In genomic region chr11:44036811-44037657, GRCh38 we compare ENCODE assay signal across 8 cellular contexts. TPM values are rescaled to one million over a fixed set of nuclear protein-coding genes. Genes with fewer than 3 reads are reported as not detected.
DNase-seq lines count a peak whose midpoint lies in the region; TF ChIP-seq lines count a peak whose summit lies in the region.

No MANE protein-coding gene starts in this region.

- no peaks in the 10 kb centered on the region for H3K9me2 ChIP-seq in SK-N-SH

- peak in 1 of 2 experiments; percentile 52; a peak in 1 of 4 replicates for TF ChIP-seq EP300 in SK-N-SH (IDR thresholded peaks at IDR 0.05; ENCODE audit: borderline replicate concordance in 1 of 2, low read depth in 1 of 2, low read length in 1 of 2)

- H3K27me3 ChIP-seq in SK-N-SH (ENCODE audit: insufficient read depth): no peaks in the 10 kb centered on the region; the same call in 1 of the 2 replicates

- H3K4me3 ChIP-seq in HEK293 (ENCODE audit: low read depth, low read length): no peak overlapping the region
- peak overlapping the region in 1 of 2 experiments; percentile 35; a peak in 1 of 4 replicates for H3K4me3 ChIP-seq in SK-N-SH (ENCODE audit: low read depth in 2 of 2, low read length in 1 of 2)

- CTCF ChIA-PET in HEK293 (lab: Yijun Ruan, JAX): interaction anchor here (0.6 to 8.0 kb wide), 12 partner anchors 8 to 322 kb away, joined by 3 to 62 read pairs (median 4); no protein-coding TSS in a partner anchor
- CTCF ChIA-PET in SK-N-SH (lab: Yijun Ruan, JAX): interaction anchor here (0.6 to 10.2 kb wide), 38 partner anchors 12 to 286 kb away, joined by 3 to 151 read pairs (median 4); partner anchors contain the start of genes ACCS, C11orf96 and EXT2

- H3K79me2 ChIP-seq in SK-N-SH (ENCODE audit: insufficient read depth): no peaks in the 10 kb centered on the region

- no peaks in the 10 kb centered on the region for H4K20me1 ChIP-seq in SK-N-SH (ENCODE audit: insufficient read depth)

- WGBS in SK-N-SH (ENCODE audit: low lambda C conversion rate): 20% methylated on average over 11 of the region's 12 CpGs

- H3K27ac ChIP-seq in HEK293 (ENCODE audit: extremely low read depth, low read depth, low read length) (no peak overlapping the region), SK-N-SH (ENCODE audit: low read depth in 2 of 2, low read length in 1 of 2) (peak overlapping the region in 1 of 2 experiments; percentile 55; a peak in 2 of 4 replicates)

- H3K4me2 ChIP-seq in SK-N-SH: no peak overlapping the region

- peak; percentile 99 for TF ChIP-seq RAD21 in SK-N-SH (IDR thresholded peaks at IDR 0.05; ENCODE audit: low read length)

- POLR2A ChIA-PET in HEK293 (lab: Yijun Ruan, JAX): interaction anchor here (0.6 kb wide), 1 partner anchor 148 kb away, joined by 3 read pairs; no protein-coding TSS in a partner anchor
- POLR2A ChIA-PET in SK-N-SH (lab: Yijun Ruan, JAX): interaction anchor here (0.7 to 2.2 kb wide), 5 partner anchors 88 to 147 kb away, joined by 3 to 16 read pairs (median 7); partner anchors contain the start of gene C11orf96

- TF ChIP-seq CTCF in HEK293 (tag by site-specific recombination; IDR thresholded peaks at IDR 0.05) (peak; percentile 44; the same call in 1 of the 2 replicates), SK-N-SH (IDR thresholded peaks at IDR 0.05) (peak; percentile 90)

- H3K9ac ChIP-seq in SK-N-SH: no peak overlapping the region

- H3K36me3 ChIP-seq in HEK293 (ENCODE audit: control insufficient read depth in 2 of 2, insufficient read depth in 1 of 2, low read length in 2 of 2) (no peaks in the 10 kb centered on the region), SK-N-SH (replicated peaks in 1 of 2; ENCODE audit: control insufficient read depth in 1 of 2, insufficient read depth in 2 of 2, low read length in 1 of 2) (no peaks in the 10 kb centered on the region)

- H3K9me3 ChIP-seq in HEK293 (ENCODE audit: control insufficient read depth, insufficient read depth, low read depth, low read length): no peaks in the 10 kb centered on the region
- no peaks in the 10 kb centered on the region for H3K9me3 ChIP-seq in SK-N-SH

- H3K4me1 ChIP-seq in HEK293 (ENCODE audit: control insufficient read depth, insufficient read depth, low read length): no peaks in the 10 kb centered on the region
- H3K4me1 ChIP-seq in SK-N-SH (ENCODE audit: control insufficient read depth in 1 of 2, insufficient read depth in 2 of 2, low read depth in 1 of 2, low read length in 1 of 2): peaks cover 0 to 6% of the 10 kb centered on the region in 2 experiments; a peak in 1 of 4 replicates

- H3F3A ChIP-seq in SK-N-SH (replicated peaks; ENCODE audit: insufficient read depth): no peaks in the 10 kb centered on the region

- H2AFZ ChIP-seq in SK-N-SH (ENCODE audit: low read depth): 0 out of 2 replicates have a peak overlapping the region, but pooled peaks have one; percentile 38

- peak; percentile 47 for DNase-seq in GM04503 (ENCODE audit: low read depth)
- DNase-seq in NCI-H1417 (lab: John Stamatoyannopoulos, UW): peak; percentile 63 to 89 (median 72)
- DNase-seq in SK-N-SH: peak; percentile 80
- peak; percentile 83 for DNase-seq in dedifferentiated amniotic fluid mesenchymal stem cell (ENCODE audit: extremely low spot score)
- DNase-seq in left kidney (ENCODE audit: low read depth, low spot score): peak; percentile 92
- DNase-seq in stimulated activated CD4-positive, alpha-beta T cell treated with anti-CD3 and anti-CD28 coated beads, TNF-alpha, amount 100 ng/mL, for 48 hours (ENCODE audit: low read depth in 3 of 3): peak in 2 of 3 donors; percentile 7 to 20
- DNase-seq in activated CD4-positive, CD25-positive, alpha-beta regulatory T cell (lab: John Stamatoyannopoulos, UW): no peak

TF ChIP-seq in HEK293, 187 proteins besides CTCF, POLR2A, EP300 and RAD21 (continues in another document):
- TF ChIP-seq ZBTB17 (tag by site-specific recombination; IDR thresholded peaks at IDR 0.05): peak; percentile 79
- TF ChIP-seq, protein P1, sequence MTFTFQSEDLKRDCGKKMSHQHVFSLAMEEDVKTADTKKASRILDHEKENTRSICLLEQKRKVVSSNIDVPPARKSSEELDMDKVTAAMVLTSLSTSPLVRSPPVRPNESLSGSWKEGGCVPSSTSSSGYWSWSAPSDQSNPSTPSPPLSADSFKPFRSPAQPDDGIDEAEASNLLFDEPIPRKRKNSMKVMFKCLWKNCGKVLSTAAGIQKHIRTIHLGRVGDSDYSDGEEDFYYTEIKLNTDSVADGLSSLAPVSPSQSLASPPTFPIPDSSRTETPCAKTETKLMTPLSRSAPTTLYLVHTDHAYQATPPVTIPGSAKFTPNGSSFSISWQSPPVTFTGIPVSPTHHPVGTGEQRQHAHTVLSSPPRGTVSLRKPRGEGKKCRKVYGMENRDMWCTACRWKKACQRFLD (tag by site-specific recombination; IDR thresholded peaks at IDR 0.05): no peak
- no peak for TF ChIP-seq ZNF2 (tag by site-specific recombination; IDR thresholded peaks at IDR 0.05)
- no peak for TF ChIP-seq ZNF830 (tag by site-specific recombination; IDR thresholded peaks at IDR 0.05; ENCODE audit: low read depth)
- peak; percentile 45; the same call in 1 of the 2 replicates for TF ChIP-seq ZNF660 (tag by site-specific recombination; IDR thresholded peaks at IDR 0.05)
- peak; percentile 32; the same call in 1 of the 2 replicates for TF ChIP-seq ZNF394 (tag by site-specific recombination; IDR thresholded peaks at IDR 0.05; ENCODE audit: borderline replicate concordance)
- TF ChIP-seq SALL2 (tag by site-specific recombination; IDR thresholded peaks at IDR 0.05; ENCODE audit: borderline replicate concordance): no peak
- TF ChIP-seq ZNF416 (tag by site-specific recombination; IDR thresholded peaks at IDR 0.05): no peak
- no peak for TF ChIP-seq ZNF274 (IDR thresholded peaks at IDR 0.05; ENCODE audit: low read length)
- no peak for TF ChIP-seq ZNF274 (tag by site-specific recombination; IDR thresholded peaks at IDR 0.05; ENCODE audit: borderline replicate concordance)
- no peak for TF ChIP-seq ZNF571 (tag by site-specific recombination; IDR thresholded peaks at IDR 0.05)
- no peak for TF ChIP-seq HOXA7 (CRISPR knock-in tag; IDR thresholded peaks at IDR 0.05; ENCODE audit: borderline replicate concordance)

TF ChIP-seq in SK-N-SH, 30 proteins besides CTCF, POLR2A, EP300 and RAD21:
- TF ChIP-seq SMC3 (IDR thresholded peaks at IDR 0.05; ENCODE audit: low read depth, low read length): peak; percentile 97
- 0 out of 2 replicates have a peak, but pooled peaks have one; percentile 17 for TF ChIP-seq MXI1 (IDR thresholded peaks at IDR 0.05; ENCODE audit: low read depth, low read length)
- TF ChIP-seq FOXM1 (IDR thresholded peaks at IDR 0.05; ENCODE audit: low read depth): no peak
- TF ChIP-seq CHD2 (IDR thresholded peaks at IDR 0.05; ENCODE audit: low read length, partially characterized antibody): peak; percentile 30
- TF ChIP-seq FOXJ3 (CRISPR knock-in tag; IDR thresholded peaks at IDR 0.05): no peak
- peak; percentile 58 for TF ChIP-seq NRF1 (IDR thresholded peaks at IDR 0.05; ENCODE audit: low read depth, low read length)

RNA-seq across cellular contexts. Expression of gene ACCSL, which starts 10.7 kb away (rescaled TPM):
- polyA plus RNA-seq in SK-N-SH (2012; rRNA removed): not detected in 2 replicates
- not detected in 2 replicates for polyA plus RNA-seq in SK-N-SH (2012; cell fraction: cytosol; rRNA removed)
- not detected in 2 replicates for polyA plus RNA-seq in SK-N-SH (2012; cell fraction: nucleus; rRNA removed)

RNA-seq across cellular contexts. Expression of gene ACCS, which starts 29.0 kb away (rescaled TPM):
- polyA plus RNA-seq in SK-N-SH (2012; rRNA removed): 28.5 and 36.9 TPM in 2 replicates
- 4.3 and 4.9 TPM in 2 replicates for polyA plus RNA-seq in SK-N-SH (2012; cell fraction: cytosol; rRNA removed)
- polyA plus RNA-seq in SK-N-SH (2012; cell fraction: nucleus; rRNA removed): 330 and 385 TPM in 2 replicates

RNA-seq across cellular contexts. Expression of gene EXT2, which starts 58.4 kb away (rescaled TPM):
- polyA plus RNA-seq in SK-N-SH (2012; rRNA removed): 92.9 and 96.7 TPM in 2 replicates
- 71.8 and 80.2 TPM in 2 replicates for polyA plus RNA-seq in SK-N-SH (2012; cell fraction: cytosol; rRNA removed)
- polyA plus RNA-seq in SK-N-SH (2012; cell fraction: nucleus; rRNA removed): 83.8 and 99.5 TPM in 2 replicates

Comparison
In these comparisons a context has a peak if more than half of its experiments do, and no peak if none do; other contexts are left out.
1. DNase-seq: peak in GM04503 (single experiment), NCI-H1417 (3 of 3), SK-N-SH (single experiment), dedifferentiated amniotic fluid mesenchymal stem cell (single experiment), left kidney (single experiment) and stimulated activated CD4-positive, alpha-beta T cell treated with anti-CD3 and anti-CD28 coated beads, TNF-alpha, amount 100 ng/mL, for 48 hours (2 of 3); none in activated CD4-positive, CD25-positive, alpha-beta regulatory T cell (0 of 4).